In genomic region chr16:4616047-4616811, GRCh38 we compare ENCODE assay signal across 1 cellular context.
TF ChIP-seq lines count a peak whose summit lies in the region.

No MANE protein-coding gene starts in this region.

TF ChIP-seq in HepG2, 621 proteins besides CTCF, POLR2A, EP300 and RAD21 (continued from another document):
- TF ChIP-seq ZNF326 (CRISPR knock-in tag; IDR thresholded peaks at IDR 0.05; ENCODE audit: borderline replicate concordance) (no peak), ZNF160 (CRISPR knock-in tag; IDR thresholded peaks at IDR 0.05) (peak; percentile 62; the same call in 1 of the 2 replicates), PHB2 (IDR thresholded peaks at IDR 0.05; ENCODE audit: partially characterized antibody) (no peak), ZNF574 (CRISPR knock-in tag; IDR thresholded peaks at IDR 0.05) (peak; percentile 61; the same call in 1 of the 2 replicates), MNT (IDR thresholded peaks at IDR 0.05) (peak; percentile 83), ZBTB26 (CRISPR knock-in tag; IDR thresholded peaks at IDR 0.05; ENCODE audit: borderline replicate concordance) (no peak; the same call in 1 of the 2 replicates), ELF3 (CRISPR knock-in tag; IDR thresholded peaks at IDR 0.05) (peak; percentile 77)
- TF ChIP-seq, protein P1, sequence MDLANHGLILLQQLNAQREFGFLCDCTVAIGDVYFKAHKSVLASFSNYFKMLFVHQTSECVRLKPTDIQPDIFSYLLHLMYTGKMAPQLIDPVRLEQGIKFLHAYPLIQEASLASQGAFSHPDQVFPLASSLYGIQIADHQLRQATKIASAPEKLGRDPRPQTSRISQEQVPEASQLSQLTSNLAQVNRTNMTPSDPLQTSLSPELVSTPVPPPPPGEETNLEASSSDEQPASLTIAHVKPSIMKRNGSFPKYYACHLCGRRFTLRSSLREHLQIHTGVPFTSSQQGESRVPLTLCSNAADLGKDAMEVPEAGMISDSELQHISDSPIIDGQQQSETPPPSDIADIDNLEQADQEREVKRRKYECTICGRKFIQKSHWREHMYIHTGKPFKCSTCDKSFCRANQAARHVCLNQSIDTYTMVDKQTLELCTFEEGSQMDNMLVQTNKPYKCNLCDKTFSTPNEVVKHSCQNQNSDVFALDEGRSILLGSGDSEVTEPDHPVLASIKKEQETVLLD (CRISPR knock-in tag; IDR thresholded peaks at IDR 0.05; ENCODE audit: low read depth): peak; percentile 83
